1 cellular context compared by ENCODE assay signal in the genomic region with DNA sequence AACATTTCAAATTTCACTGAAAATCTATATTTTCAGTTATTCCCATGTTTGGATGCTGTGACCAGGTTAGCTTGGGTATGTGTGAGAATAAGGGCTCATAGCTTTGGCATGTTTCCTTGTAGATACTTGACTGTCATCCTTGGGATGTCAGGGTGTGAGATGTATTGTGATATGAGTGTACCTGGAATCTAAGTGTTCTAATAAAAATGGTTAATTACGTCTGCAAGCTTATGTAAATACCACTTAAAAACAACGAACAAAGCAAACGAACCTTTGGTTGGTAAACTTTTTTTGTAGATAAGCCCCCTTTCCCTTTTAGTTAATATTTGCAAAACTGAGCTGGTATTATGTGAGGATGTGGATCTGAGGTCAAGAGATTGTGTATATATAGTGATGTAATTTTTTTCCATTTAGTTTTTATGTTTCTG.
TF ChIP-seq lines count a peak whose summit lies in the region.

No MANE protein-coding gene starts in this region.

TF ChIP-seq in liver, 16 proteins besides CTCF, POLR2A, EP300 and RAD21 (continued from another document):
- TF ChIP-seq ZBTB33 (IDR thresholded peaks at IDR 0.05) (no peak), FOXA2 (IDR thresholded peaks at IDR 0.05) (peak; percentile 93), HNF4A (conservative IDR thresholded peaks at IDR 0.05) (peak; percentile 58 to 78), ATF3 (IDR thresholded peaks at IDR 0.05) (no peak), NR2F2 (IDR thresholded peaks at IDR 0.05) (no peak), FOXA1 (IDR thresholded peaks at IDR 0.05) (peak; percentile 70), RXRA (IDR thresholded peaks at IDR 0.05) (peak in 1 of 2 donors; percentile 80), HNF4G (IDR thresholded peaks at IDR 0.05) (no peak), YY1 (IDR thresholded peaks at IDR 0.05) (no peak)
